In the genomic region with DNA sequence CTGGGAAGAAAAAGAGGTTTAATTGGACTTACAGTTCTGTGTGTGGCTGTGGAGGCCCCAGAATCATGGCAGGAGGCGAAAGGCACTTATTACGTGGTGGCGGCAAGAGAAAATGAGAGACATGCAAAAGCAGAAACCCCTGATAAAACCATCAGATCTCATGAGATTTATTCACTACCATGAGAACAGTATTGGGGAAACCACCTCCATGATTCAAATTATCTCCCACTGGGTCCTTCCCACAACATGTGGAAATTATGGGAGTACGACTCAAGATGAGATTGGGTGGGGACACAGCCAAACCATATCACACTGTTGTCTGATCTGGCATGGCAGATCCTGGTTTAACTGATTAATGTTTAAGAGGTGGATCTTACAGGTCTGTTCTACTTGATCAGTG, we compare ENCODE assay signal across 1 cellular context.
TF ChIP-seq lines count a peak whose summit lies in the region.

No MANE protein-coding gene starts in this region.

TF ChIP-seq in HepG2, 621 proteins besides CTCF, POLR2A, EP300 and RAD21:
- TF ChIP-seq, protein P1, sequence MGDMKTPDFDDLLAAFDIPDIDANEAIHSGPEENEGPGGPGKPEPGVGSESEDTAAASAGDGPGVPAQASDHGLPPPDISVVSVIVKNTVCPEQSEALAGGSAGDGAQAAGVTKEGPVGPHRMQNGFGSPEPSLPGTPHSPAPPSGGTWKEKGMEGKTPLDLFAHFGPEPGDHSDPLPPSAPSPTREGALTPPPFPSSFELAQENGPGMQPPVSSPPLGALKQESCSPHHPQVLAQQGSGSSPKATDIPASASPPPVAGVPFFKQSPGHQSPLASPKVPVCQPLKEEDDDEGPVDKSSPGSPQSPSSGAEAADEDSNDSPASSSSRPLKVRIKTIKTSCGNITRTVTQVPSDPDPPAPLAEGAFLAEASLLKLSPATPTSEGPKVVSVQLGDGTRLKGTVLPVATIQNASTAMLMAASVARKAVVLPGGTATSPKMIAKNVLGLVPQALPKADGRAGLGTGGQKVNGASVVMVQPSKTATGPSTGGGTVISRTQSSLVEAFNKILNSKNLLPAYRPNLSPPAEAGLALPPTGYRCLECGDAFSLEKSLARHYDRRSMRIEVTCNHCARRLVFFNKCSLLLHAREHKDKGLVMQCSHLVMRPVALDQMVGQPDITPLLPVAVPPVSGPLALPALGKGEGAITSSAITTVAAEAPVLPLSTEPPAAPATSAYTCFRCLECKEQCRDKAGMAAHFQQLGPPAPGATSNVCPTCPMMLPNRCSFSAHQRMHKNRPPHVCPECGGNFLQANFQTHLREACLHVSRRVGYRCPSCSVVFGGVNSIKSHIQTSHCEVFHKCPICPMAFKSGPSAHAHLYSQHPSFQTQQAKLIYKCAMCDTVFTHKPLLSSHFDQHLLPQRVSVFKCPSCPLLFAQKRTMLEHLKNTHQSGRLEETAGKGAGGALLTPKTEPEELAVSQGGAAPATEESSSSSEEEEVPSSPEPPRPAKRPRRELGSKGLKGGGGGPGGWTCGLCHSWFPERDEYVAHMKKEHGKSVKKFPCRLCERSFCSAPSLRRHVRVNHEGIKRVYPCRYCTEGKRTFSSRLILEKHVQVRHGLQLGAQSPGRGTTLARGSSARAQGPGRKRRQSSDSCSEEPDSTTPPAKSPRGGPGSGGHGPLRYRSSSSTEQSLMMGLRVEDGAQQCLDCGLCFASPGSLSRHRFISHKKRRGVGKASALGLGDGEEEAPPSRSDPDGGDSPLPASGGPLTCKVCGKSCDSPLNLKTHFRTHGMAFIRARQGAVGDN (CRISPR knock-in tag; IDR thresholded peaks at IDR 0.05), result no peak
- TF ChIP-seq ZNF30 (CRISPR knock-in tag; IDR thresholded peaks at IDR 0.05) (no peak), ZNF510 (CRISPR knock-in tag; IDR thresholded peaks at IDR 0.05; ENCODE audit: low read depth) (no peak), RFX5 (IDR thresholded peaks at IDR 0.05; ENCODE audit: low read depth, low read length) (no peak), ZNF629 (CRISPR knock-in tag; conservative IDR thresholded peaks at IDR 0.05) (no peak), SMC3 (IDR thresholded peaks at IDR 0.05; ENCODE audit: low read length) (no peak), ZNF496 (CRISPR knock-in tag; IDR thresholded peaks at IDR 0.05; ENCODE audit: insufficient replicate concordance) (no peak), SAFB2 (CRISPR knock-in tag; IDR thresholded peaks at IDR 0.05; ENCODE audit: borderline replicate concordance, low read depth) (no peak), BCL6 (CRISPR knock-in tag; IDR thresholded peaks at IDR 0.05) (no peak), REPIN1 (CRISPR knock-in tag; IDR thresholded peaks at IDR 0.05; ENCODE audit: borderline replicate concordance, low read depth) (no peak), THYN1 (CRISPR knock-in tag; IDR thresholded peaks at IDR 0.05; ENCODE audit: borderline replicate concordance, low read depth) (no peak), RAD51 (IDR thresholded peaks at IDR 0.05; ENCODE audit: borderline replicate concordance) (no peak), PCBP1 (IDR thresholded peaks at IDR 0.05; ENCODE audit: borderline replicate concordance, low read depth, low read length) (no peak)
- TF ChIP-seq, protein P2, sequence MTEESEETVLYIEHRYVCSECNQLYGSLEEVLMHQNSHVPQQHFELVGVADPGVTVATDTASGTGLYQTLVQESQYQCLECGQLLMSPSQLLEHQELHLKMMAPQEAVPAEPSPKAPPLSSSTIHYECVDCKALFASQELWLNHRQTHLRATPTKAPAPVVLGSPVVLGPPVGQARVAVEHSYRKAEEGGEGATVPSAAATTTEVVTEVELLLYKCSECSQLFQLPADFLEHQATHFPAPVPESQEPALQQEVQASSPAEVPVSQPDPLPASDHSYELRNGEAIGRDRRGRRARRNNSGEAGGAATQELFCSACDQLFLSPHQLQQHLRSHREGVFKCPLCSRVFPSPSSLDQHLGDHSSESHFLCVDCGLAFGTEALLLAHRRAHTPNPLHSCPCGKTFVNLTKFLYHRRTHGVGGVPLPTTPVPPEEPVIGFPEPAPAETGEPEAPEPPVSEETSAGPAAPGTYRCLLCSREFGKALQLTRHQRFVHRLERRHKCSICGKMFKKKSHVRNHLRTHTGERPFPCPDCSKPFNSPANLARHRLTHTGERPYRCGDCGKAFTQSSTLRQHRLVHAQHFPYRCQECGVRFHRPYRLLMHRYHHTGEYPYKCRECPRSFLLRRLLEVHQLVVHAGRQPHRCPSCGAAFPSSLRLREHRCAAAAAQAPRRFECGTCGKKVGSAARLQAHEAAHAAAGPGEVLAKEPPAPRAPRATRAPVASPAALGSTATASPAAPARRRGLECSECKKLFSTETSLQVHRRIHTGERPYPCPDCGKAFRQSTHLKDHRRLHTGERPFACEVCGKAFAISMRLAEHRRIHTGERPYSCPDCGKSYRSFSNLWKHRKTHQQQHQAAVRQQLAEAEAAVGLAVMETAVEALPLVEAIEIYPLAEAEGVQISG (CRISPR knock-in tag; IDR thresholded peaks at IDR 0.05), result no peak
- TF ChIP-seq, protein P3, sequence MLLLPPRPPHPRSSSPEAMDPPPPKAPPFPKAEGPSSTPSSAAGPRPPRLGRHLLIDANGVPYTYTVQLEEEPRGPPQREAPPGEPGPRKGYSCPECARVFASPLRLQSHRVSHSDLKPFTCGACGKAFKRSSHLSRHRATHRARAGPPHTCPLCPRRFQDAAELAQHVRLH (CRISPR knock-in tag; IDR thresholded peaks at IDR 0.05; ENCODE audit: borderline replicate concordance, low read depth), result no peak
